ENCODE assay signal across 14 cellular contexts in the genomic region with DNA sequence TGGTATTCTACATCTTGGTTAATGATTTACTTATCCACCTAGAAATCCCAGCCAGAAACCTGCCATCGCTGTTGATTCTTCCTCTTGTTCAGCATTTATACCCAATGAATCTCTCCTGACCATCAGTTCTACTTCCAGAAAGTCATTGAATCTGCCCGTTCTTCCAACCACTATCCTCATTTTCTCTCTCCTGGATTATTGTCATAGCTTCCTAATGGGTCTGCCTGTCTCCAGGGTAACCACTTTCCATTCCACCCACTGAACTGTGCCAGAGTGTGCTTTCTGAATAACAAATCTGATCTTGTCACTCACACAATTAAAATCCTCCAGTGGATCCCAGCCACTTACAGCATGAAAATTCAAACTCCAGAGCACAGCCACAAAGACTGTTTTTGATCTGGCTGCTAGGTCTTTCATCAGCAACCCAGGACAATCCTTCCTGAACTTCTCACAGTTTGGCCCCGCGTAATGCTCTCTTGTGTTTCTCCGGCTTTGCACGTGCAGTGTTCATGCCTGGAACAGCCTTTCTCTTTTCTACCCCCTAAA.
A peak's percentile ranks its signal among the peaks of the same experiment; 100 is the strongest.
DNase-seq lines count a peak whose midpoint lies in the region; ATAC-seq lines count a peak whose summit lies in the region.
"Had no signal": no experiment of that assay in that cellular context is flagged by ENCODE, and none has a peak within 500 bp of the region (broad histone marks: within the 10 kb centered on the region; RNA-seq: fewer than 3 reads in every experiment).

No MANE protein-coding gene starts in this region.

- intact Hi-C loops in left colon (cut with DNase I, micrococcal nuclease), result no loop called here

- H3K27ac ChIP-seq in caudate nucleus (ENCODE audit: low read depth, low read length), result peak overlapping the region; percentile 94
- H3K27ac ChIP-seq: gastroesophageal sphincter, VCaP had no signal

- DNase-seq in NCI-H1092 treated with DMSO at 0.1 percent for 48 hours (lab: John Stamatoyannopoulos, UW) (peak; percentile 59), caudate nucleus (lab: John Stamatoyannopoulos, UW) (peak in 55 of 61 donors; percentile 7 to 88 (median 52)), left colon (no peak), renal cortical epithelial cell (ENCODE audit: low read depth) (peak; percentile 70), foreskin melanocyte (no peak), NOMO-1 treated with dmso at 0.1 percent for 144 hours (lab: John Stamatoyannopoulos, UW; ENCODE audit: unreplicated experiment) (no peak), NK-92 (lab: John Stamatoyannopoulos, UW; ENCODE audit: unreplicated experiment) (no peak), HuH-7 (ENCODE audit: low spot score) (no peak)
- DNase-seq: activated CD8-positive, alpha-beta T cell treated with anti-CD3 and anti-CD28 coated beads, Interleukin-2, amount 10 ng/mL, durations not matched to agents 7 days and 5 days; DND-41; NCI-H187; NCI-H69 had no signal

- ATAC-seq in left colon, result peak; percentile 61
- ATAC-seq: activated CD8-positive, alpha-beta T cell treated with anti-CD3 and anti-CD28 coated beads, Interleukin-2, amount 10 ng/mL, durations not matched to agents 7 days and 5 days; gastroesophageal sphincter had no signal

Comparison
In these comparisons a context has a peak if more than half of its experiments do, and no peak if none do; other contexts are left out.
1. DNase-seq: peak in NCI-H1092 treated with DMSO at 0.1 percent for 48 hours (single experiment), caudate nucleus (55 of 61) and renal cortical epithelial cell (single experiment); none in left colon (0 of 2), foreskin melanocyte (single experiment), NOMO-1 treated with dmso at 0.1 percent for 144 hours (single experiment), NK-92 (single experiment) and HuH-7 (single experiment).